In genomic region chr2:43034242-43034619, GRCh38 we compare ENCODE assay signal across 24 cellular contexts.
"Had no signal": no experiment of that assay in that cellular context is flagged by ENCODE, and none has a peak within 500 bp of the region (broad histone marks: within the 10 kb centered on the region; RNA-seq: fewer than 3 reads in every experiment).

No MANE protein-coding gene starts in this region.

- H3K27ac ChIP-seq: left lung, thyroid gland, VCaP had no signal

- H3K36me3 ChIP-seq: left lung, thyroid gland had no signal

- H3K27me3 Mint-ChIP-seq: activated CD4-positive, alpha-beta T cell treated with anti-CD3 and anti-CD28 coated beads, Interleukin-2, amount 10 ng/mL, durations not matched to agents 7 days and 5 days; activated CD8-positive, alpha-beta T cell treated with anti-CD3 and anti-CD28 coated beads for 36 hours; stimulated activated naive CD8-positive, alpha-beta T cell treated with anti-CD3 and anti-CD28 coated beads, Interleukin-15, Interleukin-2, amounts not matched to agents 100 ng/mL and 50 ng/mL, for 24 hours; T-cell had no signal

- H3K36me3 Mint-ChIP-seq: activated CD8-positive, alpha-beta memory T cell treated with anti-CD3 and anti-CD28 coated beads, Interleukin-2, amount 10 ng/mL, durations not matched to agents 7 days and 5 days; immature natural killer cell; T-cell had no signal

- H3K9me3 Mint-ChIP-seq: activated CD4-positive, alpha-beta T cell treated with anti-CD3 and anti-CD28 coated beads, Interleukin-2, amount 10 ng/mL, durations not matched to agents 7 days and 5 days; activated CD8-positive, alpha-beta T cell treated with anti-CD3 and anti-CD28 coated beads for 36 hours; activated naive CD8-positive, alpha-beta T cell treated with anti-CD3 and anti-CD28 coated beads, Interleukin-2, amount 50 U/mL, for 24 hours; immature natural killer cell; stimulated activated naive CD8-positive, alpha-beta T cell treated with anti-CD3 and anti-CD28 coated beads, Interleukin-15, Interleukin-2, amounts not matched to agents 100 ng/mL and 50 ng/mL, for 24 hours; T-cell; T-helper 2 cell treated with Interferon-gamma antibody and Interleukin-4, amounts not matched to agents 5 μg/mL and 100 μg/mL, for 36 hours had no signal

- H3K4me3 Mint-ChIP-seq: activated CD4-positive, alpha-beta T cell treated with anti-CD3 and anti-CD28 coated beads, Interleukin-2, amount 10 ng/mL, durations not matched to agents 7 days and 5 days; activated CD8-positive, alpha-beta memory T cell treated with anti-CD3 and anti-CD28 coated beads, Interleukin-2, amount 10 ng/mL, durations not matched to agents 7 days and 5 days; activated CD8-positive, alpha-beta T cell treated with anti-CD3 and anti-CD28 coated beads for 36 hours; activated naive CD8-positive, alpha-beta T cell treated with anti-CD3 and anti-CD28 coated beads, Interleukin-2, amount 50 U/mL, for 24 hours; immature natural killer cell; stimulated activated naive CD8-positive, alpha-beta T cell treated with anti-CD3 and anti-CD28 coated beads, Interleukin-15, Interleukin-2, amounts not matched to agents 100 ng/mL and 50 ng/mL, for 24 hours; T-helper 2 cell treated with Interferon-gamma antibody and Interleukin-4, amounts not matched to agents 5 μg/mL and 100 μg/mL, for 36 hours had no signal

- H3K4me3 ChIP-seq: body of pancreas, left lung, lung, thyroid gland had no signal

- DNase-seq: activated CD4-positive, alpha-beta T cell treated with anti-CD3 and anti-CD28 coated beads, Interleukin-2, amount 10 ng/mL, durations not matched to agents 7 days and 5 days; activated CD8-positive, alpha-beta memory T cell treated with anti-CD3 and anti-CD28 coated beads, Interleukin-2, amount 10 ng/mL, durations not matched to agents 7 days and 5 days; activated CD8-positive, alpha-beta T cell treated with anti-CD3 and anti-CD28 coated beads for 36 hours; activated effector memory CD4-positive, alpha-beta T cell treated with anti-CD3 and anti-CD28 coated beads, Interleukin-2, amount 50 U/mL, for 16 hours; activated naive CD4-positive, alpha-beta T cell treated with anti-CD3 and anti-CD28 coated beads, Interleukin-2, amount 50 U/mL, for 16 hours; activated naive CD8-positive, alpha-beta T cell treated with anti-CD3 and anti-CD28 coated beads, Interleukin-2, amount 50 U/mL, for 24 hours; activated T-cell treated with anti-CD3 and anti-CD28 coated beads for 4 hours; effector memory CD4-positive, alpha-beta T cell; foreskin melanocyte; immature natural killer cell; occipital lobe; SK-N-SH; stimulated activated CD4-positive, alpha-beta T cell treated with anti-CD3 and anti-CD28 coated beads, Interleukin-4, amount 100 ng/mL, for 24 hours; substantia nigra; T-cell; thyroid gland had no signal

- H3K27ac Mint-ChIP-seq: activated CD4-positive, alpha-beta T cell treated with anti-CD3 and anti-CD28 coated beads, Interleukin-2, amount 10 ng/mL, durations not matched to agents 7 days and 5 days; activated CD8-positive, alpha-beta memory T cell treated with anti-CD3 and anti-CD28 coated beads, Interleukin-2, amount 10 ng/mL, durations not matched to agents 7 days and 5 days; activated CD8-positive, alpha-beta T cell treated with anti-CD3 and anti-CD28 coated beads for 36 hours; activated naive CD8-positive, alpha-beta T cell treated with anti-CD3 and anti-CD28 coated beads, Interleukin-2, amount 50 U/mL, for 24 hours; immature natural killer cell; stimulated activated naive CD8-positive, alpha-beta T cell treated with anti-CD3 and anti-CD28 coated beads, Interleukin-15, Interleukin-2, amounts not matched to agents 100 ng/mL and 50 ng/mL, for 24 hours; T-helper 2 cell treated with Interferon-gamma antibody and Interleukin-4, amounts not matched to agents 5 μg/mL and 100 μg/mL, for 36 hours had no signal

- H3K27me3 ChIP-seq: body of pancreas, left lung, thyroid gland had no signal

- H3K4me2 ChIP-seq: SK-N-SH had no signal

- H3K4me1 Mint-ChIP-seq: immature natural killer cell had no signal

- ATAC-seq: activated CD4-positive, CD25-positive, alpha-beta regulatory T cell treated with anti-CD3 and anti-CD28 coated beads, Interleukin-2, amount 50 U/mL, for 24 hours; activated CD8-positive, alpha-beta memory T cell treated with anti-CD3 and anti-CD28 coated beads, Interleukin-2, amount 10 ng/mL, durations not matched to agents 7 days and 5 days; activated CD8-positive, alpha-beta T cell treated with anti-CD3 and anti-CD28 coated beads for 36 hours; activated naive CD8-positive, alpha-beta T cell treated with anti-CD3 and anti-CD28 coated beads, Interleukin-2, amount 50 U/mL, for 24 hours; body of pancreas; esophagus mucosa; left lung; T-cell had no signal

- H3K9ac ChIP-seq: SK-N-SH had no signal

- H3K9me3 ChIP-seq: body of pancreas, left lung, SK-N-SH, thyroid gland had no signal
